12 cellular contexts compared by ENCODE assay signal in the genomic region with DNA sequence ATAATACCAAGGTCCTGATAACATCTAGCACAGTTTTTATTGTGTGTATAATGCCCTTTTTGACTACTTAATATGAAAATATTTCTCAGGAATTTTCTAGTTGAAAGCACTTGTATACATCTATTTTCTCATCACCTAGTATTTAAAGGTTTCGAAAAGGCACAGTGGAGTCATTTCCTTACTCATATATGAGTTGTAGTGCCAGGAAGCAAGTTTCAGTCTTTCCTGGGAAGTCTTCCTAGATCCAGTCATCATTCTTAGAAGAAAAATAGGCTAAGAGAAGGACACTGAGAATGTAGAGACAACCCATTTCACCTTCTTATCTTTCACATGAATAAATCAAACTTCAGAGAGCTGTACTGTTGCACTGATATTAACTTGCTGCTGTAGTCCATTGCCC.
A peak's percentile ranks its signal among the peaks of the same experiment; 100 is the strongest.
DNase-seq lines count a peak whose midpoint lies in the region; ATAC-seq and TF ChIP-seq lines count a peak whose summit lies in the region.
"Had no signal": no experiment of that assay in that cellular context is flagged by ENCODE, and none has a peak within 500 bp of the region (broad histone marks: within the 10 kb centered on the region; RNA-seq: fewer than 3 reads in every experiment).

No MANE protein-coding gene starts in this region.

- H3K27me3 ChIP-seq in PC-3 (ENCODE audit: low read length) (no peaks in the 10 kb centered on the region), fibroblast of lung (ENCODE audit: control insufficient read depth, insufficient read depth, low read length) (no peaks in the 10 kb centered on the region), foreskin keratinocyte (no peaks in the 10 kb centered on the region)
- H3K27me3 ChIP-seq: BLaER1 treated with 17β-estradiol and CSF1 and Interleukin-3, amounts not matched to agents 10 nM and 100 nM had no signal

- POLR2A ChIA-PET in PC-3 (lab: Charles Lee; ENCODE audit: unreplicated experiment): no interaction called here

- no TSS peak for BruUV-seq in PC-3 (replicated peaks; lab: Mats Ljungman, UMichigan)

- CTCF ChIA-PET in PC-3 (lab: Charles Lee): no interaction called here

- H3K79me2 ChIP-seq in PC-3 (ENCODE audit: low read length): no peaks in the 10 kb centered on the region
- no peaks in the 10 kb centered on the region for H3K79me2 ChIP-seq in fibroblast of lung (ENCODE audit: control insufficient read depth, insufficient read depth, low read length)

- no peaks in the 10 kb centered on the region for H3K9me2 ChIP-seq in PC-3 (replicated peaks; ENCODE audit: low read length)

- no peaks in the 10 kb centered on the region for H4K20me1 ChIP-seq in PC-3 (ENCODE audit: low read length)
- H4K20me1 ChIP-seq in fibroblast of lung (ENCODE audit: control insufficient read depth, extremely low read depth, insufficient read depth, low read length): no peaks in the 10 kb centered on the region
- H4K20me1 ChIP-seq: BLaER1 treated with 17β-estradiol and CSF1 and Interleukin-3, amounts not matched to agents 10 nM and 100 nM had no signal

- ATAC-seq in PC-3 (no peak), foreskin keratinocyte (no peak), HG02678 (IDR thresholded peaks at IDR 0.05; ENCODE audit: unreplicated experiment) (no peak)
- ATAC-seq: CD8-positive, alpha-beta T cell; GM12878 had no signal

- H3K9me3 ChIP-seq in PC-3 (ENCODE audit: low read length) (no peaks in the 10 kb centered on the region), fibroblast of lung (ENCODE audit: control insufficient read depth, insufficient read depth, low read depth, low read length) (no peaks in the 10 kb centered on the region)
- H3K9me3 ChIP-seq: HAP-1 had no signal

- H3K36me3 ChIP-seq in PC-3 (ENCODE audit: low read depth, low read length) (no peaks in the 10 kb centered on the region), fibroblast of lung (ENCODE audit: control insufficient read depth, insufficient read depth, low read length) (no peaks in the 10 kb centered on the region)
- H3K36me3 ChIP-seq: BLaER1 treated with 17β-estradiol and CSF1 and Interleukin-3, amounts not matched to agents 10 nM and 100 nM; HAP-1 had no signal

- H3K27ac ChIP-seq in PC-3 (ENCODE audit: low read length) (no peak overlapping the region), fibroblast of lung (ENCODE audit: insufficient read depth, low read length) (no peak overlapping the region), foreskin keratinocyte (no peak overlapping the region)
- H3K27ac ChIP-seq: BLaER1 treated with 17β-estradiol and CSF1 and Interleukin-3, amounts not matched to agents 10 nM and 100 nM had no signal

- intact Hi-C loops in PC-3 (cut with micrococcal nuclease): no loop called here

- H3F3A ChIP-seq in PC-3 (ENCODE audit: low read length, unreplicated experiment): no peaks in the 10 kb centered on the region

- H3K9ac ChIP-seq in PC-3 (ENCODE audit: low read length) (no peak overlapping the region), fibroblast of lung (ENCODE audit: insufficient read depth, low read length) (no peak overlapping the region)
- H3K9ac ChIP-seq: BLaER1 treated with 17β-estradiol and CSF1 and Interleukin-3, amounts not matched to agents 10 nM and 100 nM had no signal

- H2AFZ ChIP-seq in PC-3 (ENCODE audit: low read length) (no peak overlapping the region), fibroblast of lung (ENCODE audit: low read length) (peak overlapping the region; percentile 30)

- H3K4me2 ChIP-seq in PC-3 (ENCODE audit: low read length) (no peak overlapping the region), fibroblast of lung (ENCODE audit: extremely low read depth, insufficient read depth, low read length) (no peak overlapping the region)
- H3K4me2 ChIP-seq: BLaER1 treated with 17β-estradiol and CSF1 and Interleukin-3, amounts not matched to agents 10 nM and 100 nM had no signal

- DNase-seq in HCEC 1CT (peak; percentile 25), PC-3 (peak; percentile 7), fibroblast of lung (ENCODE audit: low read depth in 2 of 2) (no peak), foreskin keratinocyte (no peak), NCI-H510A (lab: John Stamatoyannopoulos, UW) (no peak)
- DNase-seq: Calu3; CD8-positive, alpha-beta T cell; DMS79 treated with DMSO at 0.1 percent for 48 hours had no signal

- H3K4me1 ChIP-seq in PC-3 (ENCODE audit: insufficient read depth, low read length): no peaks in the 10 kb centered on the region
- peaks cover 3% of the 10 kb centered on the region for H3K4me1 ChIP-seq in fibroblast of lung (ENCODE audit: control insufficient read depth, extremely low read depth, insufficient read depth, low read length)
- no peaks in the 10 kb centered on the region for H3K4me1 ChIP-seq in foreskin keratinocyte
- H3K4me1 ChIP-seq: BLaER1 treated with 17β-estradiol and CSF1 and Interleukin-3, amounts not matched to agents 10 nM and 100 nM; HAP-1 had no signal

- TF ChIP-seq CTCF in PC-3 (conservative IDR thresholded peaks at IDR 0.05; ENCODE audit: low read depth, low read length) (no peak), fibroblast of lung (conservative IDR thresholded peaks at IDR 0.05 in 1 of 2, IDR thresholded peaks at IDR 0.05 in 1 of 2; ENCODE audit: low read depth in 1 of 2, low read length in 2 of 2) (no peak), foreskin keratinocyte (conservative IDR thresholded peaks at IDR 0.05) (no peak)

- H3K4me3 ChIP-seq in PC-3 (ENCODE audit: low read length) (no peak overlapping the region), fibroblast of lung (replicated peaks in 1 of 4; ENCODE audit: control extremely low read depth in 1 of 4, insufficient read depth in 1 of 4, low read depth in 3 of 4, low read length in 4 of 4) (no peak overlapping the region)
- H3K4me3 ChIP-seq: BLaER1 treated with 17β-estradiol and CSF1 and Interleukin-3, amounts not matched to agents 10 nM and 100 nM; GM12878; HAP-1 had no signal

Comparison
In these comparisons a context has a peak if more than half of its experiments do, and no peak if none do; other contexts are left out.
1. DNase-seq: peak in HCEC 1CT (single experiment) and PC-3 (single experiment); none in fibroblast of lung (0 of 2), foreskin keratinocyte (0 of 2) and NCI-H510A (single experiment).